8 cellular contexts compared by ENCODE assay signal in the genomic region with DNA sequence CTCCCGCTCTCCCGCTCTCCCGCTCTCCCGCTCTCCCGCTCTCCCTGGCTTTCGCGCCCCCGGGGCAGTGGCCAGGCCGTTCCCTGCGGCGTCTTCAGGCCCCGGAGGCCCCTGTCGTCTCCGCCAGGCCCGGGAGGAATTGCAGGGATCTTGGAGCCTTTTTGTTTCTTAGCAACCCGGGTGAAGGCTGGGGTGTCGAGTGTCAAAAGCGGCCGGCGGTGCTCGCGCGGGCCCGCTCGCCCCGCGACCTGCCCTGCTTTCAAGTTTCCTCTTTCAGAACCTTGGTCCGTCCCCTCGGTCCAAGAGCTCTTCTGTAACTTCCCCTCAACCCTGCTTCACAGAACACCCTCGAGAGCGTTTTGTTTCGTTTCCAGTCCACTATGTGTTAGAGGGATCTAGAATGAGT. TPM values are rescaled to one million over a fixed set of nuclear protein-coding genes. Genes with fewer than 3 reads are reported as not detected.
A peak's percentile ranks its signal among the peaks of the same experiment; 100 is the strongest.
DNase-seq lines count a peak whose midpoint lies in the region; ATAC-seq, FAIRE-seq and TF ChIP-seq lines count a peak whose summit lies in the region.

No MANE protein-coding gene starts in this region.

- H3K9me3 ChIP-seq in K562 (replicated peaks; ENCODE audit: control insufficient read depth, insufficient read depth, low read depth, low read length): no peaks in the 10 kb centered on the region

- H3K9ac ChIP-seq in K562 (ENCODE audit: insufficient read depth in 1 of 2, low read depth in 2 of 2, low read length in 2 of 2): peak overlapping the region; percentile 83 to 98

- peak overlapping the region; percentile 77 for H3K4me2 ChIP-seq in K562 (ENCODE audit: insufficient read depth, low read length)

- peaks cover 38% of the 10 kb centered on the region for H3K36me3 ChIP-seq in K562 (ENCODE audit: control insufficient read depth, insufficient read depth, low read length)

- in situ Hi-C loops in KBM-7 (cut with MboI; ENCODE audit: low pct_unique_long_range_greater_than_20kb, low sequenced_read_pairs) (no loop called here), K562 (cut with MboI) (no loop called here)

- FAIRE-seq in K562 (lab: Jason Lieb, UNC) (no peak), RCC 7860 (lab: Jason Lieb, UNC) (no peak)

- TF ChIP-seq EP300 in K562 (IDR thresholded peaks at IDR 0.05; ENCODE audit: low read length): no peak

- POLR2A ChIA-PET in K562 (lab: Yijun Ruan, JAX): interaction anchor here (0.6 to 2.1 kb wide), 5 partner anchors 9 to 43 kb away, joined by 3 to 6 read pairs (median 4); no protein-coding TSS in a partner anchor

- peak overlapping the region; percentile 77 for H3K4me3 ChIP-seq in K562

- TF ChIP-seq POLR2A in K562 (conservative IDR thresholded peaks at IDR 0.05): no peak

- intact Hi-C loops in K562 (cut with micrococcal nuclease): loop anchor here (2.0 to 10.0 kb wide), 3 partner anchors 74 to 988 kb away; partner anchors contain the start of genes DSC2, RNF125 and TRAPPC8

- peaks cover 28 to 31% of the 10 kb centered on the region in 2 experiments; a peak in 4 of 5 replicates for H3K4me1 ChIP-seq in K562 (replicated peaks in 1 of 2; ENCODE audit: control insufficient read depth in 2 of 2, insufficient read depth in 2 of 2, low read length in 2 of 2)

- no peaks in the 10 kb centered on the region for H3K9me1 ChIP-seq in K562 (ENCODE audit: control insufficient read depth, insufficient read depth, low read length)

- TF ChIP-seq CTCF in K562 (IDR thresholded peaks at IDR 0.05 in 2 of 3, conservative IDR thresholded peaks at IDR 0.05 in 1 of 3; ENCODE audit: insufficient read depth in 2 of 3, low read depth in 1 of 3, low read length in 3 of 3): no peak

- DNase-seq in GM04504 (ENCODE audit: low read depth) (peak; percentile 31), KBM-7 (peak; percentile 64), SW480 (ENCODE audit: low spot score) (peak; percentile 18), K562 (ENCODE audit: extremely low read depth in 1 of 4, low spot score in 3 of 4) (peak in 2 of 4 experiments; percentile 60 to 69), hypothalamus (lab: John Stamatoyannopoulos, UW) (peak in 40 of 51 donors; percentile 12 to 67 (median 40)), renal cortical epithelial cell (ENCODE audit: low read depth) (peak; percentile 33), RCC 7860 (ENCODE audit: low spot score) (no peak)

- peak overlapping the region; percentile 82 for H2AFZ ChIP-seq in K562 (ENCODE audit: low read depth, low read length)

- CTCF ChIA-PET in K562 (lab: Yijun Ruan, JAX; ENCODE audit: low intra/inter-chr PET ratio): no interaction called here

- no peak for TF ChIP-seq RAD21 in K562 (CRISPR knock-in tag; conservative IDR thresholded peaks at IDR 0.05 in 1 of 2, IDR thresholded peaks at IDR 0.05 in 1 of 2)

- H3K79me2 ChIP-seq in K562 (ENCODE audit: control insufficient read depth, insufficient read depth, low read length): peaks cover 56% of the 10 kb centered on the region

- ATAC-seq in GM21723 (IDR thresholded peaks at IDR 0.05; ENCODE audit: unreplicated experiment) (peak; percentile 28), K562 (peak; percentile 23)

- no peaks in the 10 kb centered on the region for H3K27me3 ChIP-seq in K562 (ENCODE audit: control insufficient read depth in 2 of 2, insufficient read depth in 2 of 2, low read length in 2 of 2)

- under 1% methylated on average over 31 of the region's 32 CpGs for WGBS in K562 (ENCODE audit: insufficient coverage, low coverage, missing lambda C conversion rate)

- BruUV-seq in K562 (replicated peaks; lab: Mats Ljungman, UMichigan): no TSS peak

- peaks cover 4% of the 10 kb centered on the region for H4K20me1 ChIP-seq in K562 (replicated peaks; ENCODE audit: control insufficient read depth, insufficient read depth, low read length)

- peak overlapping the region; percentile 88 for H3K27ac ChIP-seq in K562 (ENCODE audit: extremely low read depth, low read depth, low read length)

TF ChIP-seq in K562, 482 proteins besides CTCF, POLR2A, EP300 and RAD21 (continues in another document):
- TF ChIP-seq, protein P1, sequence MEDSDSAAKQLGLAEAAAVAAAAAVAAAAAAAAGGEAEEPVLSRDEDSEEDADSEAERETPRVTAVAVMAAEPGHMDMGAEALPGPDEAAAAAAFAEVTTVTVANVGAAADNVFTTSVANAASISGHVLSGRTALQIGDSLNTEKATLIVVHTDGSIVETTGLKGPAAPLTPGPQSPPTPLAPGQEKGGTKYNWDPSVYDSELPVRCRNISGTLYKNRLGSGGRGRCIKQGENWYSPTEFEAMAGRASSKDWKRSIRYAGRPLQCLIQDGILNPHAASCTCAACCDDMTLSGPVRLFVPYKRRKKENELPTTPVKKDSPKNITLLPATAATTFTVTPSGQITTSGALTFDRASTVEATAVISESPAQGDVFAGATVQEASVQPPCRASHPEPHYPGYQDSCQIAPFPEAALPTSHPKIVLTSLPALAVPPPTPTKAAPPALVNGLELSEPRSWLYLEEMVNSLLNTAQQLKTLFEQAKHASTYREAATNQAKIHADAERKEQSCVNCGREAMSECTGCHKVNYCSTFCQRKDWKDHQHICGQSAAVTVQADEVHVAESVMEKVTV (CRISPR knock-in tag; IDR thresholded peaks at IDR 0.05): no peak
- TF ChIP-seq ZNF124 (CRISPR knock-in tag; IDR thresholded peaks at IDR 0.05) (no peak), UBTF (IDR thresholded peaks at IDR 0.05; ENCODE audit: borderline replicate concordance in 1 of 2, low read depth in 2 of 2, low read length in 2 of 2) (0 out of 4 replicates have a peak, but pooled peaks of 1 of the 2 experiments have one; percentile 10), KDM5B (IDR thresholded peaks at IDR 0.05; ENCODE audit: insufficient replicate concordance, low read depth, low read length) (peak; percentile 22), ZHX1 (conservative IDR thresholded peaks at IDR 0.05; ENCODE audit: low read length) (no peak), PCBP1 (IDR thresholded peaks at IDR 0.05; ENCODE audit: low read depth, low read length, poor library complexity, severe bottlenecking) (peak; percentile 17), STAT5B (CRISPR knock-in tag; IDR thresholded peaks at IDR 0.05) (no peak), TAF1 (IDR thresholded peaks at IDR 0.05; ENCODE audit: control insufficient read depth, extremely low read depth, insufficient read depth, low read length, severe bottlenecking) (peak; percentile 16), PHTF2 (CRISPR knock-in tag; IDR thresholded peaks at IDR 0.05) (no peak)

RNA-seq across cellular contexts. Expression of gene RNF138, which starts 1.4 kb away (rescaled TPM):
- 22.1 and 26.9 TPM in 2 replicates for total RNA-seq in K562 (2011; cell fraction: chromatin; rRNA removed; ENCODE audit: low replicate concordance)
- total RNA-seq in K562 (2011; cell fraction: nucleolus; rRNA removed): 29.9 and 33.3 TPM in 2 replicates
- total RNA-seq in K562 (2011; cell fraction: nucleoplasm; rRNA removed): 30.0 and 31.4 TPM in 2 replicates
- total RNA-seq in K562 (2014; rRNA removed): 52.0 and 57.1 TPM in 2 replicates
- 80.6 and 89.3 TPM in 2 replicates for total RNA-seq in K562 (2014; rRNA removed; fragmentation: Illumina TruSeq; extraction: Trizol)
- total RNA-seq in K562 (2015; rRNA removed; fragmentation: Illumina TruSeq; extraction: Trizol): 80.2 and 83.0 TPM in 2 replicates
- 100 and 105 TPM in 2 replicates for total RNA-seq in K562 (2021)
- polyA plus RNA-seq in K562 (2011; rRNA removed): 41.6 and 47.6 TPM in 2 replicates
- 40.6 and 48.8 TPM in 2 replicates for polyA plus RNA-seq in K562 (2011; cell fraction: cytosol; rRNA removed)
- 27.2 and 40.2 TPM in 2 replicates for polyA plus RNA-seq in K562 (2011; cell fraction: nucleus; rRNA removed)
- 46.0 and 49.9 TPM in 2 replicates for polyA plus RNA-seq in K562 (2012)
- 64.2 and 65.8 TPM in 2 replicates for polyA plus RNA-seq in K562 (2014; fragmentation: Illumina TruSeq; extraction: Trizol)
- 10 to 100 TPM; 51.1 to 55.9 TPM for polyA plus RNA-seq in K562 (2014; fragmentation: Nextera tagmentation; extraction: Ambion mirVana)
- polyA plus RNA-seq in K562 (2014; rRNA removed): 58.2 and 62.5 TPM in 2 replicates
- polyA minus RNA-seq in K562 (2011; rRNA and poly(A)+ RNA removed): 88.5 and 97.6 TPM in 2 replicates
- 128 and 137 TPM in 2 replicates for polyA minus RNA-seq in K562 (2011; cell fraction: cytosol; rRNA and poly(A)+ RNA removed)
- 30.6 and 35.9 TPM in 2 replicates for polyA minus RNA-seq in K562 (2011; cell fraction: nucleus; rRNA and poly(A)+ RNA removed)
- 15.3 and 18.3 TPM in 2 replicates for total RNA-seq in renal cortical epithelial cell
